18 cellular contexts compared by ENCODE assay signal in genomic region chr7:154383045-154383444, GRCh38.
"Had no signal": no experiment of that assay in that cellular context is flagged by ENCODE, and none has a peak within 500 bp of the region (broad histone marks: within the 10 kb centered on the region; RNA-seq: fewer than 3 reads in every experiment).

No MANE protein-coding gene starts in this region.

- H3K36me3 ChIP-seq: heart right ventricle, prostate gland, spleen, tibial artery had no signal

- H3K27me3 ChIP-seq: heart right ventricle, spleen, tibial artery had no signal

- H3K9me3 ChIP-seq: prostate gland, tibial artery had no signal

- ATAC-seq: esophagus mucosa; sciatic nerve; stimulated activated memory B cell treated with anti-CD40 and anti-IgM and Interleukin-4, amounts not matched to agents 10 μg/mL and 1 μg/mL and 100 μg/mL, for 72 hours had no signal

- H3K4me1 ChIP-seq: parathyroid adenoma, prostate gland, spleen, tibial artery had no signal

- H3K4me3 ChIP-seq: heart right ventricle, lung, prostate gland, spleen, tibial artery had no signal

- H3K27ac ChIP-seq: heart right ventricle, parathyroid adenoma, prostate gland, spleen, tibial artery had no signal

- DNase-seq: effector memory CD4-positive, alpha-beta T cell; heart right ventricle; islet precursor cell; mesenchymal stem cell; midbrain; naive B cell; occipital lobe; spleen; stimulated activated CD4-positive, alpha-beta T cell treated with anti-CD3 and anti-CD28 coated beads, Interleukin-15, amount 100 ng/mL, for 24 hours; stimulated activated CD4-positive, alpha-beta T cell treated with anti-CD3 and anti-CD28 coated beads, Interleukin-1b, Interleukin-23, amount 100 ng/mL, for 48 hours; stimulated activated CD4-positive, alpha-beta T cell treated with anti-CD3 and anti-CD28 coated beads, Interleukin-4, amount 100 ng/mL, for 24 hours; tibial artery had no signal
